In the genomic region with DNA sequence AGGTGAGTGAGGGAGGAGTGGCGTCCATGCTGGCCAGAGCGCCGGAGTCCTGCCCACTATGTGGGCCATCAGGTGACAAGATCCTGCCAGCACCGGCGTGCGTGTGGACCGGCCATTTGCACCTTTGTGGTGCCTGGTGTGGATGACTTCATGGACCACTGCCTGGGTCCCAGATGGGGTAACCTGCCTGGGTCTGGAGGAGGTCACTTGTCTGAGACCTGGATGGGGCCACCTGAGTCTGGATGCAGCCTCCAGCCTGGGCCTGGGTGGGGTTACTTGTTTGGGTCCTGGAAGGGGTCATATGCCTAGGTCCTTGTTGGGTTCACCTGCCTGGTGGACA, we compare ENCODE assay signal across 16 cellular contexts.
"Had no signal": no experiment of that assay in that cellular context is flagged by ENCODE, and none has a peak within 500 bp of the region (broad histone marks: within the 10 kb centered on the region; RNA-seq: fewer than 3 reads in every experiment).

No MANE protein-coding gene starts in this region.

- H3K27ac ChIP-seq: breast epithelium, neutrophil, parathyroid adenoma, tibial artery had no signal

- ATAC-seq: activated CD8-positive, alpha-beta T cell treated with anti-CD3 and anti-CD28 coated beads for 36 hours; activated T-helper 17 cell treated with anti-CD3 and anti-CD28 coated beads, Interleukin-2, amount 50 U/mL, for 72 hours; effector memory CD8-positive, alpha-beta T cell; natural killer cell had no signal

- H3K27me3 ChIP-seq: breast epithelium, neutrophil, tibial artery had no signal

- H3K9me3 ChIP-seq: breast epithelium, neutrophil, tibial artery had no signal

- H3K36me3 ChIP-seq: breast epithelium, neutrophil, tibial artery had no signal

- DNase-seq: activated CD4-positive, alpha-beta T cell treated with anti-CD3 and anti-CD28 coated beads, Interleukin-2, amount 10 ng/mL, durations not matched to agents 24 days and 14 days; activated CD8-positive, alpha-beta T cell treated with anti-CD3 and anti-CD28 coated beads for 36 hours; activated naive CD4-positive, alpha-beta T cell treated with anti-CD3 and anti-CD28 coated beads for 36 hours; activated T-cell treated with anti-CD3 and anti-CD28 coated beads, Interleukin-2, amount 50 U/mL, for 1 hour; cerebellar nuclear complex; dermis blood vessel endothelial cell; effector memory CD8-positive, alpha-beta T cell; natural killer cell; stimulated activated CD4-positive, alpha-beta T cell treated with anti-CD3 and anti-CD28 coated beads, Interleukin-1b, Interleukin-23, amount 100 ng/mL, for 48 hours; stimulated activated naive CD4-positive, alpha-beta T cell; T-helper 9 cell had no signal

- H3K79me2 ChIP-seq: parathyroid adenoma had no signal

- H3K4me3 ChIP-seq: breast epithelium, tibial artery had no signal

- H3K4me1 ChIP-seq: breast epithelium, parathyroid adenoma had no signal

- H2AFZ ChIP-seq: parathyroid adenoma had no signal
